8 cellular contexts compared by ENCODE assay signal in the genomic region with DNA sequence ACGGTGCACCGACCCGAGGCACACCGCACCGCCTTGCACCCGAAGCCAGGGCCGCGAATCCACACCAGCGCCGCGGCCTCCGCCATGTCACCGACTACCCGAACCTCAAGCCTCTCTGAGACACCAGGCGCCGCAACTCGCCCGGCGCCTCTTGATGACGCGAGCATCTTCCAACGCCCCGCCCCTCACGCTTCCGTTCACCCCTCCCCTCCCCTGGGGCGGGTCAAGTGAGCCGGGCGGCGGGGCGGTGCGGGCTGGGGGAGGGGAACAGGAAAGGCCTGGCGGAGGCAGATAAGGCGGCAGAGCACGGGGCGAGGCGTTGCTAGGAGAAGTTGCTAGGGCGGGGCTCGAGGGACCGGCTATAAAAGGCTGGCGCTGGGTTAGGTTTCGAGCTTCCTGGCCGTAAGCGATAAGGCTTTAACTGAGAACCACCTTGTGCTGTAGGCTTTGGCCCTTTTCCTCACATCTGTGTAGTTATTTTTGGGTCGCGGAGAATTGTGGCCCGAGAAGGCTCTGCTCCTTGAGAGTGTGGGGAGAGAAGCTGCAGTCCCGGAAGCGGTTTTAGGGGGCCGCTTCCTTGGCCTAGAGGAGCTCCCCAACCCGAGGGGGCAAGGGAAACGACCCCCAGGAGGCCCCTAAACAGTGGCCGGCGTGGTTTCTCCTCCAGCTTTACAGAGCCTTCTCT. TPM values are rescaled to one million over a fixed set of nuclear protein-coding genes. Genes with fewer than 3 reads are reported as not detected.
DNase-seq lines count a peak whose midpoint lies in the region; TF ChIP-seq lines count a peak whose summit lies in the region.

Gene SDE2, minus strand, starts transcription at position 117 of the 685 bp plus-strand sequence. Its CDS starts 31 bp downstream, at position 86.

- TF ChIP-seq RAD21 in neural cell (conservative IDR thresholded peaks at IDR 0.05) = no peak

- no peak within 1 kb of the TSS for H4K91ac ChIP-seq in H9 (ENCODE audit: insufficient read length, low read depth, low read length)

- H3K9me3 ChIP-seq in H9 (ENCODE audit: control insufficient read depth, low read depth, low read length) = no peaks in the 10 kb centered on the region
- H3K9me3 ChIP-seq in MG63 = no peaks in the 10 kb centered on the region
- no peaks in the 10 kb centered on the region for H3K9me3 ChIP-seq in neural cell (ENCODE audit: low read length)
- H3K9me3 ChIP-seq in stomach = no peaks in the 10 kb centered on the region

- H3K36me3 ChIP-seq in MG63 = peaks cover 33% of the 10 kb centered on the region
- no peaks in the 10 kb centered on the region for H3K36me3 ChIP-seq in neural cell (ENCODE audit: insufficient read depth, low read length)
- H3K36me3 ChIP-seq in stomach = peaks cover 0 to 13% (median 10%) of the 10 kb centered on the region in 4 donors

- H3K4me1 ChIP-seq in H9 (ENCODE audit: insufficient read depth, low read length) = peaks cover 9% of the 10 kb centered on the region; the same call in 1 of the 2 replicates
- peaks cover 35 to 79% (median 48%) of the 10 kb centered on the region in 4 donors for H3K4me1 ChIP-seq in stomach

- TF ChIP-seq EP300 in neural cell (conservative IDR thresholded peaks at IDR 0.05; ENCODE audit: poor library complexity, severe bottlenecking) (peak; percentile 50), stomach (IDR thresholded peaks at IDR 0.05) (no peak)

- peaks cover 4% of the 10 kb centered on the region for H3K79me1 ChIP-seq in H9 (ENCODE audit: insufficient read depth, low read depth, low read length, poor library complexity, severe bottlenecking)

- no peak within 1 kb of the TSS for H2AFZ ChIP-seq in H9 (ENCODE audit: low read length)
- peak within 1 kb of the TSS; percentile 62 for H2AFZ ChIP-seq in neural cell (ENCODE audit: low read depth, low read length)

- H3F3A ChIP-seq in neural cell (ENCODE audit: insufficient read depth, low read length, poor library complexity, severe bottlenecking) = peaks cover 8% of the 10 kb centered on the region

- H3K27me3 ChIP-seq in H9 (ENCODE audit: insufficient read depth, low read length) (no peaks in the 10 kb centered on the region), MG63 (no peaks in the 10 kb centered on the region), neural cell (ENCODE audit: insufficient read depth, low read depth, low read length) (no peaks in the 10 kb centered on the region), stomach (no peaks in the 10 kb centered on the region)

- H2AK5ac ChIP-seq in H9 (ENCODE audit: insufficient read length, low read length) = no peak within 1 kb of the TSS

- peak in 1 of 4 donors; percentile 95 for TF ChIP-seq POLR2A in stomach (IDR thresholded peaks at IDR 0.05)

- H2BK5ac ChIP-seq in H9 (ENCODE audit: insufficient read length, low read length) = no peak within 1 kb of the TSS

- H4K5ac ChIP-seq in H9 (ENCODE audit: insufficient read length, low read depth, low read length) = no peak within 1 kb of the TSS

- H2BK20ac ChIP-seq in H9 (ENCODE audit: low read depth, low read length, poor library complexity, severe bottlenecking) = no peak within 1 kb of the TSS

- peak within 1 kb of the TSS; percentile 100 for H3K27ac Mint-ChIP-seq in H9

- H3K18ac ChIP-seq in H9 (ENCODE audit: insufficient read length, low read depth, low read length) = peak within 1 kb of the TSS; percentile 81

- peak within 1 kb of the TSS; percentile 6 for H3K27ac ChIP-seq in H9 (ENCODE audit: insufficient read length, low read depth, low read length)
- H3K27ac ChIP-seq in neural cell (ENCODE audit: low read length) = peak within 1 kb of the TSS; percentile 99
- H3K27ac ChIP-seq in stomach = peak within 1 kb of the TSS; percentile 89 to 99 (median 97)

- peak within 1 kb of the TSS; percentile 20 for H3K56ac ChIP-seq in H9 (ENCODE audit: insufficient read length, low read depth, low read length)

- no peak for TF ChIP-seq CTCF in H9 (conservative IDR thresholded peaks at IDR 0.05)
- no peak for TF ChIP-seq CTCF in neural cell (IDR thresholded peaks at IDR 0.05; ENCODE audit: poor library complexity, severe bottlenecking)
- TF ChIP-seq CTCF in stomach (IDR thresholded peaks at IDR 0.05) = peak in 1 of 7 experiments; percentile 0

- no peak within 1 kb of the TSS for H2BK120ac ChIP-seq in H9 (ENCODE audit: low read depth, low read length, poor library complexity, severe bottlenecking)

- H2BK15ac ChIP-seq in H9 (ENCODE audit: low read depth, low read length) = no peak within 1 kb of the TSS

- intact Hi-C loops in stomach (cut with DNase I; ENCODE audit: low total_unique reads) = no loop called here

- peak within 1 kb of the TSS; percentile 82 for H3K4me3 ChIP-seq in MG63
- H3K4me3 ChIP-seq in neural cell (ENCODE audit: low read length) = peak within 1 kb of the TSS; percentile 86
- H3K4me3 ChIP-seq in stomach = peak within 1 kb of the TSS; percentile 62 to 87 (median 76)

- peaks cover 25% of the 10 kb centered on the region; the same call in 1 of the 2 replicates for H3K79me2 ChIP-seq in H9 (ENCODE audit: insufficient read depth, low read length)
- H3K79me2 ChIP-seq in neural cell (replicated peaks; ENCODE audit: insufficient read depth, low read length) = peaks cover 47% of the 10 kb centered on the region

- H4K8ac ChIP-seq in H9 (replicated peaks; ENCODE audit: insufficient read length, low read depth, low read length) = no peak within 1 kb of the TSS

- no peak within 1 kb of the TSS for H2BK12ac ChIP-seq in H9 (ENCODE audit: insufficient read length, low read depth, low read length)

- peaks cover 12% of the 10 kb centered on the region for H3K23me2 ChIP-seq in H9 (ENCODE audit: insufficient read length, low read depth, low read length, poor library complexity, severe bottlenecking)

- peaks cover 29 to 30% of the 10 kb centered on the region in 2 experiments for H3K4me1 Mint-ChIP-seq in H9

- peaks cover 6 to 13% (median 8%) of the 10 kb centered on the region in 3 experiments; a peak in 5 of 7 replicates for H3K36me3 Mint-ChIP-seq in H9 (ENCODE audit: insufficient read depth in 1 of 3, low read depth in 3 of 3)

- WGBS in H9 (ENCODE audit: extremely low coverage, insufficient read length, low lambda C conversion rate) = no CpG with 5 or more reads among the region's 53 CpGs
- 0 to 1% (median 1%) methylated on average over 23 to 53 of the region's 53 CpGs for WGBS in stomach, 5 donors

- H3K4me2 ChIP-seq in H9 (ENCODE audit: insufficient read depth, insufficient read length, low read length) = peak within 1 kb of the TSS; percentile 100
- peak within 1 kb of the TSS; percentile 97 for H3K4me2 ChIP-seq in neural cell (ENCODE audit: low read length)

- peak within 1 kb of the TSS; percentile 94 for H3K9ac ChIP-seq in H9 (ENCODE audit: extremely low read depth, insufficient read length, low read length)
- peak within 1 kb of the TSS; percentile 90 for H3K9ac ChIP-seq in neural cell (ENCODE audit: low read length)

- H3K9me2 ChIP-seq in neural cell (ENCODE audit: insufficient read depth, low read length) = no peaks in the 10 kb centered on the region

- DNase-seq in ELR (ENCODE audit: low read depth) (peak; percentile 99), H9 (peak; percentile 99), MG63 (peak; percentile 99), SHP77 treated with DMSO at 0.1 percent for 48 hours (lab: John Stamatoyannopoulos, UW) (peak; percentile 92), fibroblast of the conjunctiva (ENCODE audit: low read depth) (peak; percentile 99), stomach (peak; percentile 100)
- peak; percentile 100 for DNase-seq in activated effector memory CD4-positive, alpha-beta T cell treated with anti-CD3 and anti-CD28 coated beads, Interleukin-2, amount 50 U/mL, for 16 hours

- H3K23ac ChIP-seq in H9 (ENCODE audit: insufficient read length, low read depth, low read length) = no peak within 1 kb of the TSS

- H3K27me3 Mint-ChIP-seq in H9 (ENCODE audit: low read depth) = no peaks in the 10 kb centered on the region; the same call in 1 of the 2 replicates

- no peak within 1 kb of the TSS for H3K4ac ChIP-seq in H9 (ENCODE audit: low read depth, low read length)

- H4K20me1 ChIP-seq in H9 (ENCODE audit: control insufficient read depth, insufficient read depth, insufficient read length) (no peaks in the 10 kb centered on the region), neural cell (ENCODE audit: insufficient read depth) (no peaks in the 10 kb centered on the region)

- H3K14ac ChIP-seq in H9 (ENCODE audit: insufficient read depth, low read length) = peak within 1 kb of the TSS; percentile 80; the same call in 1 of the 2 replicates

- H3K4me3 Mint-ChIP-seq in H9 = peak within 1 kb of the TSS; percentile 100

- H3T11ph ChIP-seq in H9 (ENCODE audit: low read length) = no peak within 1 kb of the TSS

- no peaks in the 10 kb centered on the region; a peak in 1 of 5 replicates for H3K9me3 Mint-ChIP-seq in H9

TF ChIP-seq in neural cell, 6 proteins besides CTCF, POLR2A, EP300 and RAD21 (continues in another document):
- TF ChIP-seq REST (IDR thresholded peaks at IDR 0.05; ENCODE audit: borderline replicate concordance) (peak; percentile 74), EZH2 (IDR thresholded peaks at IDR 0.05; ENCODE audit: borderline replicate concordance, insufficient read depth, low read length, poor library complexity, severe bottlenecking) (no peak)

RNA-seq across cellular contexts. Expression of gene SDE2, which starts in this region (rescaled TPM):
- total RNA-seq in H9 (2021) (20.5 and 21.7 TPM in 2 replicates), stomach (10 to 100 TPM in 2 of 5 donors, 1 to 10 TPM in 3; 4.0 to 40.2 (median 9.0) TPM)
- 16.3 and 19.4 TPM in 2 replicates for total RNA-seq in MG63 (2014; rRNA removed; shearing (Covaris generic); ENCODE audit: low replicate concordance)
- polyA plus RNA-seq in neural cell (16.1 and 18.6 TPM in 2 replicates), stomach (1 to 10 TPM; 4.9 to 7.6 (median 7.6) TPM)
- polyA minus RNA-seq in neural cell = 51.1 and 52.6 TPM in 2 replicates

Comparison
In these comparisons a context has a peak if more than half of its experiments do, and no peak if none do; other contexts are left out.
1. Peak in every context shown above with its lines: DNase-seq, H3K4me3 ChIP-seq and H3K27ac ChIP-seq.
2. H3K27ac ChIP-seq: peak in every context shown above with its lines; median percentile 99 in neural cell; 97 in stomach; 6 in H9.